8 cellular contexts compared by ENCODE assay signal in the genomic region with DNA sequence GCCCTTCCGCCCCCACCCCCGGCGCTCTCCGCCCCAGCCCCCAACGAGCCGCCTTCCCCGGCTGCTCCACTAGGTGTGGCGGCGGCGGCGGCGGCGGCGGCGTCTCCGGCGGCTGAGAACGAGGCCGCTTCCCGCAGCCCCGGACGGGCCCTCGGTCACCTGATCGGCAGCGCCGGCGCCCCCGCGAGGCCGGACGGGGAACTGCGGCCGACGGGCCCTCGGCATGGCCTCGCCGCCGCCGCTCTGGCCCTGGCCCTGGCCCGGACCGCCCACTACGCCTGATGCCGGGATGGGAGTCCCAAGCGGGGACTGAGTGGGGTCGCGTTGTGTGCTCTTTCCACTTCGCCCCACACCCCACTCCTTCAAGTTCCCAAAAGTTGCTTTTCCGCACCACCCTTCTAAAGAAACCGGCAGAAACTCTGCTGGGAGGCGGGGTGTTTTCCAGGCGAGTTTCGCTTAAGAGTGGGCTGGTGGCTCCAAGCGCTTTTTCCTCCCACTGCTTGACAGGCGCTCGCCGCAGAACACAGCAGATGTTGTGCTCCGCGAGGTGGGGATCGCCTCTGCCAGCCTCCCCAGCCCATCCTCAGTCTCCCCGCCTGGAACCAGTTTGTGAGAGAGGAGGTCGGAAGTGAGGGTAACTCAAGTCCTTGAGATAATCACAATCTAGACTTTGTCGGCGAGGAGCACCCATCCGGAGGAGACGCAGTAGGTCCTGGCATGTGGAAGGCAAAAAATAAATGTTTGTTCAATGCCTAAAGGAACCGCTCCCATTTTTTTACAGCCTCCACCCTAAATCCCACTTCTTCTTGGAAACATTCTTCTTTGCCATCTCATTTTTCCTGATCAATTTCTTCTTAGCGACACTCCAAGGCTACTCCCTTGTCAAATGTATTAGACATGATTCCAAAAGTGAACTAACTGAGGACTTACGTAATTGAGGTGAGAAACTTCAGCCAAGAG. TPM values are rescaled to one million over a fixed set of nuclear protein-coding genes. Genes with fewer than 3 reads are reported as not detected.
A peak's percentile ranks its signal among the peaks of the same experiment; 100 is the strongest.
DNase-seq lines count a peak whose midpoint lies in the region; ATAC-seq and TF ChIP-seq lines count a peak whose summit lies in the region.

A gene with protein sequence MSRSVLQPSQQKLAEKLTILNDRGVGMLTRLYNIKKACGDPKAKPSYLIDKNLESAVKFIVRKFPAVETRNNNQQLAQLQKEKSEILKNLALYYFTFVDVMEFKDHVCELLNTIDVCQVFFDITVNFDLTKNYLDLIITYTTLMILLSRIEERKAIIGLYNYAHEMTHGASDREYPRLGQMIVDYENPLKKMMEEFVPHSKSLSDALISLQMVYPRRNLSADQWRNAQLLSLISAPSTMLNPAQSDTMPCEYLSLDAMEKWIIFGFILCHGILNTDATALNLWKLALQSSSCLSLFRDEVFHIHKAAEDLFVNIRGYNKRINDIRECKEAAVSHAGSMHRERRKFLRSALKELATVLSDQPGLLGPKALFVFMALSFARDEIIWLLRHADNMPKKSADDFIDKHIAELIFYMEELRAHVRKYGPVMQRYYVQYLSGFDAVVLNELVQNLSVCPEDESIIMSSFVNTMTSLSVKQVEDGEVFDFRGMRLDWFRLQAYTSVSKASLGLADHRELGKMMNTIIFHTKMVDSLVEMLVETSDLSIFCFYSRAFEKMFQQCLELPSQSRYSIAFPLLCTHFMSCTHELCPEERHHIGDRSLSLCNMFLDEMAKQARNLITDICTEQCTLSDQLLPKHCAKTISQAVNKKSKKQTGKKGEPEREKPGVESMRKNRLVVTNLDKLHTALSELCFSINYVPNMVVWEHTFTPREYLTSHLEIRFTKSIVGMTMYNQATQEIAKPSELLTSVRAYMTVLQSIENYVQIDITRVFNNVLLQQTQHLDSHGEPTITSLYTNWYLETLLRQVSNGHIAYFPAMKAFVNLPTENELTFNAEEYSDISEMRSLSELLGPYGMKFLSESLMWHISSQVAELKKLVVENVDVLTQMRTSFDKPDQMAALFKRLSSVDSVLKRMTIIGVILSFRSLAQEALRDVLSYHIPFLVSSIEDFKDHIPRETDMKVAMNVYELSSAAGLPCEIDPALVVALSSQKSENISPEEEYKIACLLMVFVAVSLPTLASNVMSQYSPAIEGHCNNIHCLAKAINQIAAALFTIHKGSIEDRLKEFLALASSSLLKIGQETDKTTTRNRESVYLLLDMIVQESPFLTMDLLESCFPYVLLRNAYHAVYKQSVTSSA (minus strand): TSS at position 117 of the 960 bp plus-strand sequence. CDS start 358 bp downstream, outside the sequence.

- H3K4me3 Mint-ChIP-seq in activated CD8-positive, alpha-beta T cell treated with anti-CD3 and anti-CD28 coated beads for 36 hours: peak within 1 kb of the TSS; percentile 73

- H3K36me3 Mint-ChIP-seq in activated CD8-positive, alpha-beta T cell treated with anti-CD3 and anti-CD28 coated beads for 36 hours (ENCODE audit: low read depth): no peaks in the 10 kb centered on the region

- no peaks in the 10 kb centered on the region for H3K9me3 Mint-ChIP-seq in activated CD8-positive, alpha-beta T cell treated with anti-CD3 and anti-CD28 coated beads for 36 hours

- H3K27ac Mint-ChIP-seq in activated CD8-positive, alpha-beta T cell treated with anti-CD3 and anti-CD28 coated beads for 36 hours: no peak within 1 kb of the TSS

- H3K9me3 ChIP-seq in A673 (ENCODE audit: low read depth, low read length, poor library complexity, severe bottlenecking) (no peaks in the 10 kb centered on the region), liver (ENCODE audit: control insufficient read depth in 4 of 4, low read length in 3 of 4) (no peaks in the 10 kb centered on the region)

- peak within 1 kb of the TSS; percentile 74 for H3K4me3 ChIP-seq in A673 (ENCODE audit: low read depth, low read length, poor library complexity, severe bottlenecking)
- H3K4me3 ChIP-seq in liver (ENCODE audit: low read depth in 1 of 3, low read length in 3 of 3): peak within 1 kb of the TSS; percentile 80 to 89 (median 86)

- H3K27ac ChIP-seq in A673 (ENCODE audit: low read depth, low read length, poor library complexity, severe bottlenecking): peak within 1 kb of the TSS; percentile 94
- peak within 1 kb of the TSS; percentile 97 for H3K27ac ChIP-seq in liver (ENCODE audit: low read depth in 1 of 2, low read length in 2 of 2)

- H3K27me3 Mint-ChIP-seq in activated CD8-positive, alpha-beta T cell treated with anti-CD3 and anti-CD28 coated beads for 36 hours: peaks cover 55% of the 10 kb centered on the region

- H3K4me1 Mint-ChIP-seq in activated CD8-positive, alpha-beta T cell treated with anti-CD3 and anti-CD28 coated beads for 36 hours (ENCODE audit: low read depth): peaks cover 24% of the 10 kb centered on the region

- POLR2A ChIA-PET in A673 (lab: Charles Lee; ENCODE audit: low non-redundant PET): interaction anchor here (0.6 kb wide), 1 partner anchor 31 kb away, joined by 5 read pairs; no protein-coding TSS in a partner anchor
- POLR2A ChIA-PET in activated CD8-positive, alpha-beta T cell treated with anti-CD3 and anti-CD28 coated beads for 36 hours (lab: Charles Lee): interaction anchor here (1.0 kb wide), 1 partner anchor 87 kb away, joined by 3 read pairs; no protein-coding TSS in a partner anchor

- WGBS in liver: under 1% methylated on average over 68 of the region's 68 CpGs

- H3K36me3 ChIP-seq in A673 (ENCODE audit: insufficient read depth, low read length, poor library complexity, severe bottlenecking) (no peaks in the 10 kb centered on the region), liver (ENCODE audit: control insufficient read depth in 4 of 4, insufficient read depth in 3 of 4, low read depth in 1 of 4, low read length in 3 of 4) (no peaks in the 10 kb centered on the region)

- TF ChIP-seq CTCF in A673 (conservative IDR thresholded peaks at IDR 0.05; ENCODE audit: low read depth, low read length): peak; percentile 63
- peak; percentile 78 for TF ChIP-seq CTCF in activated CD8-positive, alpha-beta T cell treated with anti-CD3 and anti-CD28 coated beads for 36 hours (IDR thresholded peaks at IDR 0.05)
- TF ChIP-seq CTCF in liver (IDR thresholded peaks at IDR 0.05; ENCODE audit: low read depth, low read length, missing input control): peak; percentile 93

- peak; percentile 53 for ATAC-seq in GM18858 (IDR thresholded peaks at IDR 0.05; ENCODE audit: unreplicated experiment)
- peak; percentile 73 for ATAC-seq in HG03095 (IDR thresholded peaks at IDR 0.05; ENCODE audit: unreplicated experiment)
- ATAC-seq in activated CD8-positive, alpha-beta T cell treated with anti-CD3 and anti-CD28 coated beads for 36 hours: peak; percentile 94

- H3K27me3 ChIP-seq in A673 (replicated peaks; ENCODE audit: insufficient read depth, low read depth, low read length, poor library complexity): no peaks in the 10 kb centered on the region
- H3K27me3 ChIP-seq in liver (ENCODE audit: control insufficient read depth in 4 of 4, insufficient read depth in 4 of 4, low read length in 3 of 4): no peaks in the 10 kb centered on the region

- H3K9ac ChIP-seq in liver (ENCODE audit: low read depth in 1 of 2, low read length in 2 of 2): peak within 1 kb of the TSS; percentile 64 to 94

- CTCF ChIA-PET in A673 (lab: Charles Lee): no interaction called here
- CTCF ChIA-PET in activated CD8-positive, alpha-beta T cell treated with anti-CD3 and anti-CD28 coated beads for 36 hours (lab: Charles Lee): interaction anchor here (1.4 kb wide), 1 partner anchor 59 kb away, joined by 3 read pairs; no protein-coding TSS in a partner anchor

- BruUV-seq in A673 (replicated peaks; lab: Mats Ljungman, UMichigan): TSS peak; percentile 62

- peaks cover 21% of the 10 kb centered on the region for H3K4me1 ChIP-seq in A673 (ENCODE audit: insufficient read depth, low read length, poor library complexity, severe bottlenecking)
- H3K4me1 ChIP-seq in liver (ENCODE audit: control insufficient read depth in 4 of 4, insufficient read depth in 4 of 4, low read length in 3 of 4): peaks cover 2 to 30% (median 18%) of the 10 kb centered on the region in 4 donors

- peak; percentile 92 for DNase-seq in A673 (ENCODE audit: low spot score)
- DNase-seq in NCI-H510A (lab: John Stamatoyannopoulos, UW): peak; percentile 97
- peak; percentile 88 for DNase-seq in activated CD8-positive, alpha-beta T cell treated with anti-CD3 and anti-CD28 coated beads for 36 hours
- DNase-seq in ecto neural progenitor cell (ENCODE audit: low spot score): peak; percentile 96
- DNase-seq in stimulated activated CD4-positive, alpha-beta T cell treated with anti-CD3 and anti-CD28 coated beads, Interleukin-2, amount 100 ng/mL, for 48 hours: peak; percentile 91 to 93

- TF ChIP-seq RAD21 in liver (IDR thresholded peaks at IDR 0.05): no peak

- intact Hi-C loops in A673 (cut with micrococcal nuclease; ENCODE audit: unreplicated experiment): loop anchor here (5.0 kb wide), 1 partner anchor 84 kb away; a partner anchor contains a TSS
- intact Hi-C loops in activated CD8-positive, alpha-beta T cell treated with anti-CD3 and anti-CD28 coated beads for 36 hours (cut with micrococcal nuclease): no loop called here

TF ChIP-seq in liver, 16 proteins besides CTCF, POLR2A, EP300 and RAD21 (continues in another document):
- TF ChIP-seq GABPA (IDR thresholded peaks at IDR 0.05 in 1 of 2, conservative IDR thresholded peaks at IDR 0.05 in 1 of 2): no peak
- TF ChIP-seq EGR1 (IDR thresholded peaks at IDR 0.05; ENCODE audit: low read depth in 2 of 2): no peak
- no peak for TF ChIP-seq JUND (IDR thresholded peaks at IDR 0.05)
- TF ChIP-seq YY1 (IDR thresholded peaks at IDR 0.05): peak; percentile 54
- TF ChIP-seq, protein P1, sequence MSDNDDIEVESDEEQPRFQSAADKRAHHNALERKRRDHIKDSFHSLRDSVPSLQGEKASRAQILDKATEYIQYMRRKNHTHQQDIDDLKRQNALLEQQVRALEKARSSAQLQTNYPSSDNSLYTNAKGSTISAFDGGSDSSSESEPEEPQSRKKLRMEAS (IDR thresholded peaks at IDR 0.05): no peak
- no peak for TF ChIP-seq HNF4A (conservative IDR thresholded peaks at IDR 0.05)
- TF ChIP-seq FOXA2 (IDR thresholded peaks at IDR 0.05): no peak
- no peak for TF ChIP-seq RXRA (IDR thresholded peaks at IDR 0.05)
- no peak for TF ChIP-seq SP1 (IDR thresholded peaks at IDR 0.05)

RNA-seq across cellular contexts. Expression of the gene that starts here (rescaled TPM):
- total RNA-seq in A673 (2021) (153 and 177 TPM in 2 replicates), liver (10 to 100 TPM; 26.4 to 64.2 TPM)
- 1 to 10 TPM; 3.1 to 3.9 TPM for total RNA-seq in activated CD8-positive, alpha-beta T cell treated with anti-CD3 and anti-CD28 coated beads for 36 hours
- 10 to 100 TPM; 16.1 to 22.3 TPM for polyA plus RNA-seq in liver

Comparison
In these comparisons a context has a peak if more than half of its experiments do, and no peak if none do; other contexts are left out.
1. Peak in every context shown above with its lines: DNase-seq, ATAC-seq, H3K4me3 ChIP-seq and H3K27ac ChIP-seq.
2. RNA of the gene that starts here (total RNA-seq): 153 to 177 TPM in A673 and 26.4 to 64.2 TPM in liver; 3.1 to 3.9 TPM in activated CD8-positive, alpha-beta T cell treated with anti-CD3 and anti-CD28 coated beads for 36 hours; every median in the first group is over 4 times any median in the second.